In genomic region chr11:117989351-117990102, GRCh38 we compare ENCODE assay signal across 13 cellular contexts. TPM values are rescaled to one million over a fixed set of nuclear protein-coding genes. Genes with fewer than 3 reads are reported as not detected.
DNase-seq lines count a peak whose midpoint lies in the region; ATAC-seq and TF ChIP-seq lines count a peak whose summit lies in the region.
"Had no signal": no experiment of that assay in that cellular context is flagged by ENCODE, and none has a peak within 500 bp of the region (broad histone marks: within the 10 kb centered on the region; RNA-seq: fewer than 3 reads in every experiment).

No MANE protein-coding gene starts in this region.

- CTCF ChIA-PET in activated CD4-positive, alpha-beta T cell treated with anti-CD3 and anti-CD28 coated beads for 36 hours (lab: Charles Lee), result interaction anchor here (1.0 to 6.0 kb wide), 5 partner anchors 9 to 169 kb away, joined by 3 to 31 read pairs (median 4); no protein-coding TSS in a partner anchor

- peak overlapping the region; percentile 72 for H3K27ac Mint-ChIP-seq in activated CD4-positive, alpha-beta T cell treated with anti-CD3 and anti-CD28 coated beads for 36 hours
- H3K27ac Mint-ChIP-seq in activated naive CD8-positive, alpha-beta T cell treated with anti-CD3 and anti-CD28 coated beads, Interleukin-2, amount 10 ng/mL, durations not matched to agents 7 days and 5 days, result peak overlapping the region; percentile 74
- H3K27ac Mint-ChIP-seq in osteocyte (ENCODE audit: unreplicated experiment), result no peak overlapping the region

- peaks cover 83% of the 10 kb centered on the region for H3K4me1 Mint-ChIP-seq in activated CD4-positive, alpha-beta T cell treated with anti-CD3 and anti-CD28 coated beads for 36 hours
- peaks cover 70% of the 10 kb centered on the region for H3K4me1 Mint-ChIP-seq in activated naive CD8-positive, alpha-beta T cell treated with anti-CD3 and anti-CD28 coated beads, Interleukin-2, amount 10 ng/mL, durations not matched to agents 7 days and 5 days
- H3K4me1 Mint-ChIP-seq in osteocyte (ENCODE audit: unreplicated experiment), result peaks cover 8% of the 10 kb centered on the region

- WGBS in right lobe of liver (ENCODE audit: insufficient coverage, low coverage, low lambda C conversion rate, missing lambda C conversion rate), result 63% methylated on average over 1 of the region's 13 CpGs
- WGBS in stomach, 5 donors, result 85 to 92% (median 89%) methylated on average over 12 to 13 of the region's 13 CpGs

- H3K4me3 ChIP-seq in right lobe of liver (peak overlapping the region in 2 of 3 donors; percentile 3 to 59), stomach (peak overlapping the region in 3 of 4 donors; percentile 55 to 62 (median 56))
- H3K4me3 ChIP-seq: A549 had no signal

- no peak for ATAC-seq in activated CD4-positive, alpha-beta T cell treated with anti-CD3 and anti-CD28 coated beads for 36 hours
- no peak for ATAC-seq in activated naive CD8-positive, alpha-beta T cell treated with anti-CD3 and anti-CD28 coated beads, Interleukin-2, amount 10 ng/mL, durations not matched to agents 7 days and 5 days (ENCODE audit: low read depth)
- peak; percentile 15 to 36 (median 24) for ATAC-seq in right lobe of liver
- ATAC-seq in GM21423 (IDR thresholded peaks at IDR 0.05; ENCODE audit: unreplicated experiment), result no peak
- ATAC-seq: A549 had no signal

- H3K9me3 ChIP-seq in right lobe of liver (no peaks in the 10 kb centered on the region), stomach (no peaks in the 10 kb centered on the region)
- H3K9me3 ChIP-seq: A549 had no signal

- H3K4me3 Mint-ChIP-seq in activated CD4-positive, alpha-beta T cell treated with anti-CD3 and anti-CD28 coated beads for 36 hours, result peak overlapping the region; percentile 96
- peak overlapping the region; percentile 87 for H3K4me3 Mint-ChIP-seq in activated naive CD8-positive, alpha-beta T cell treated with anti-CD3 and anti-CD28 coated beads, Interleukin-2, amount 10 ng/mL, durations not matched to agents 7 days and 5 days
- no peak overlapping the region for H3K4me3 Mint-ChIP-seq in osteocyte (ENCODE audit: unreplicated experiment)

- H3K27me3 Mint-ChIP-seq in activated CD4-positive, alpha-beta T cell treated with anti-CD3 and anti-CD28 coated beads for 36 hours, result no peaks in the 10 kb centered on the region
- H3K27me3 Mint-ChIP-seq in activated naive CD8-positive, alpha-beta T cell treated with anti-CD3 and anti-CD28 coated beads, Interleukin-2, amount 10 ng/mL, durations not matched to agents 7 days and 5 days, result no peaks in the 10 kb centered on the region
- H3K27me3 Mint-ChIP-seq in osteocyte (ENCODE audit: unreplicated experiment), result peaks cover 33% of the 10 kb centered on the region

- peaks cover 84% of the 10 kb centered on the region for H3K36me3 Mint-ChIP-seq in activated CD4-positive, alpha-beta T cell treated with anti-CD3 and anti-CD28 coated beads for 36 hours (ENCODE audit: low read depth)
- H3K36me3 Mint-ChIP-seq in activated naive CD8-positive, alpha-beta T cell treated with anti-CD3 and anti-CD28 coated beads, Interleukin-2, amount 10 ng/mL, durations not matched to agents 7 days and 5 days, result peaks cover 85% of the 10 kb centered on the region
- H3K36me3 Mint-ChIP-seq in osteocyte (ENCODE audit: unreplicated experiment), result no peaks in the 10 kb centered on the region

- intact Hi-C loops in activated CD4-positive, alpha-beta T cell treated with anti-CD3 and anti-CD28 coated beads for 36 hours (cut with DNase I, micrococcal nuclease), result loop anchor here in 1 of 2 experiments (5.0 kb wide), 2 partner anchors 228 to 448 kb away; partner anchors contain the start of gene KMT2A
- intact Hi-C loops in right lobe of liver (cut with DNase I) (no loop called here), stomach (cut with DNase I; ENCODE audit: low total_unique reads) (no loop called here)

- H3K36me3 ChIP-seq in right lobe of liver (no peaks in the 10 kb centered on the region), stomach (peaks cover 0 to 29% (median 4%) of the 10 kb centered on the region in 4 donors)

- no peak for TF ChIP-seq EP300 in stomach (IDR thresholded peaks at IDR 0.05)

- H3K4me1 ChIP-seq in right lobe of liver (peaks cover 0 to 22% (median 0%) of the 10 kb centered on the region in 4 donors), stomach (peaks cover 11 to 54% (median 15%) of the 10 kb centered on the region in 4 donors)
- H3K4me1 ChIP-seq: A549 had no signal

- H3K27me3 ChIP-seq in right lobe of liver (no peaks in the 10 kb centered on the region), stomach (peaks cover 0 to 32% (median 12%) of the 10 kb centered on the region in 3 donors)

- H3K27ac ChIP-seq in right lobe of liver (peak overlapping the region in 2 of 3 donors; percentile 11 to 69), stomach (peak overlapping the region in 4 of 5 donors; percentile 10 to 90 (median 55))
- H3K27ac ChIP-seq: A549 had no signal

- no peak for DNase-seq in activated CD4-positive, alpha-beta T cell treated with anti-CD3 and anti-CD28 coated beads for 36 hours
- no peak for DNase-seq in activated CD4-positive, alpha-beta T cell treated with anti-CD3 and anti-CD28 coated beads, Interleukin-2, amount 50 U/mL, for 1 hour
- no peak for DNase-seq in activated naive CD8-positive, alpha-beta T cell treated with anti-CD3 and anti-CD28 coated beads, Interleukin-2, amount 10 ng/mL, durations not matched to agents 7 days and 5 days
- DNase-seq in right lobe of liver (no peak), stomach (no peak), osteocyte (ENCODE audit: extremely low spot score, unreplicated experiment) (no peak)
- no peak for DNase-seq in effector CD8-positive, alpha-beta T cell (lab: John Stamatoyannopoulos, UW)
- DNase-seq: activated gamma-delta T cell; NCI-H1417 treated with DMSO at 0.1 percent for 48 hours; stimulated activated CD4-positive, alpha-beta T cell treated with anti-CD3 and anti-CD28 coated beads, Interleukin-4, amount 100 ng/mL, for 24 hours; trophoblast cell had no signal

- TF ChIP-seq CTCF in right lobe of liver (IDR thresholded peaks at IDR 0.05), result no peak
- no peak for TF ChIP-seq CTCF in stomach (IDR thresholded peaks at IDR 0.05)
- TF ChIP-seq CTCF in osteocyte (IDR thresholded peaks at IDR 0.05), result no peak

- TF ChIP-seq POLR2A in right lobe of liver (IDR thresholded peaks at IDR 0.05), result peak; percentile 14
- no peak for TF ChIP-seq POLR2A in stomach (IDR thresholded peaks at IDR 0.05)

- POLR2A ChIA-PET in activated CD4-positive, alpha-beta T cell treated with anti-CD3 and anti-CD28 coated beads for 36 hours (lab: Charles Lee), result interaction anchor here (1.3 to 4.7 kb wide), 3 partner anchors 8 to 12 kb away, joined by 4 to 78 read pairs (median 30); no protein-coding TSS in a partner anchor
- POLR2A ChIA-PET in activated naive CD8-positive, alpha-beta T cell treated with anti-CD3 and anti-CD28 coated beads, Interleukin-2, amount 10 ng/mL, durations not matched to agents 7 days and 5 days (lab: Charles Lee), result interaction anchor here (1.1 to 32.4 kb wide), 6 partner anchors 12 to 63 kb away, joined by 3 to 608 read pairs (median 77); no protein-coding TSS in a partner anchor

- H3K9me3 Mint-ChIP-seq in activated CD4-positive, alpha-beta T cell treated with anti-CD3 and anti-CD28 coated beads for 36 hours (ENCODE audit: low read depth), result no peaks in the 10 kb centered on the region
- H3K9me3 Mint-ChIP-seq in activated naive CD8-positive, alpha-beta T cell treated with anti-CD3 and anti-CD28 coated beads, Interleukin-2, amount 10 ng/mL, durations not matched to agents 7 days and 5 days, result no peaks in the 10 kb centered on the region
- no peaks in the 10 kb centered on the region for H3K9me3 Mint-ChIP-seq in osteocyte (ENCODE audit: unreplicated experiment)

RNA-seq across cellular contexts. Expression of gene IL10RA, which starts 3.3 kb away (rescaled TPM):
- total RNA-seq in activated CD4-positive, alpha-beta T cell treated with anti-CD3 and anti-CD28 coated beads for 36 hours, result 10 to 100 TPM; 57.1 to 79.4 TPM
- total RNA-seq in activated naive CD8-positive, alpha-beta T cell treated with anti-CD3 and anti-CD28 coated beads, Interleukin-2, amount 10 ng/mL, durations not matched to agents 7 days and 5 days, result 100 to 1,000 TPM; 304 TPM
- 10 to 100 TPM in 2 of 6 experiments, 1 to 10 TPM in 4; 4.9 to 17.9 (median 7.4) TPM for total RNA-seq in right lobe of liver
- total RNA-seq in stomach, result 100 to 1,000 TPM in 1 of 5 donors, 10 to 100 TPM in 3, 1 to 10 TPM in 1; 5.4 to 190 (median 18.7) TPM
- polyA plus RNA-seq in stomach, result 1 to 10 TPM; 2.1 to 4.2 (median 3.2) TPM
- not detected in 2 replicates for total RNA-seq in osteocyte

Comparison
In these comparisons a context has a peak if more than half of its experiments do, and no peak if none do; other contexts are left out.
1. ATAC-seq: peak in right lobe of liver (4 of 4); none in activated CD4-positive, alpha-beta T cell treated with anti-CD3 and anti-CD28 coated beads for 36 hours (single experiment), activated naive CD8-positive, alpha-beta T cell treated with anti-CD3 and anti-CD28 coated beads, Interleukin-2, amount 10 ng/mL, durations not matched to agents 7 days and 5 days (single experiment) and GM21423 (single experiment).